ENCODE assay signal across 23 cellular contexts in genomic region chr9:83257937-83258336, GRCh38.
DNase-seq lines count a peak whose midpoint lies in the region; ATAC-seq and TF ChIP-seq lines count a peak whose summit lies in the region.
"Had no signal": no experiment of that assay in that cellular context is flagged by ENCODE, and none has a peak within 500 bp of the region (broad histone marks: within the 10 kb centered on the region; RNA-seq: fewer than 3 reads in every experiment).

No MANE protein-coding gene starts in this region.

- H3K9me3 ChIP-seq in left ventricle myocardium inferior (replicated peaks): peaks cover 15% of the 10 kb centered on the region
- no peaks in the 10 kb centered on the region for H3K9me3 ChIP-seq in right cardiac atrium (ENCODE audit: control insufficient read depth, low read length)
- no peaks in the 10 kb centered on the region for H3K9me3 ChIP-seq in right atrium auricular region
- H3K9me3 ChIP-seq in gastrocnemius medialis: no peaks in the 10 kb centered on the region

- WGBS in right cardiac atrium: 56% methylated on average over 1 of the region's 1 CpG

- H3K27me3 ChIP-seq in left ventricle myocardium inferior (ENCODE audit: low read depth): no peaks in the 10 kb centered on the region
- H3K27me3 ChIP-seq in right cardiac atrium (ENCODE audit: control insufficient read depth, insufficient read depth): no peaks in the 10 kb centered on the region
- no peaks in the 10 kb centered on the region for H3K27me3 ChIP-seq in right atrium auricular region
- no peaks in the 10 kb centered on the region for H3K27me3 ChIP-seq in gastrocnemius medialis
- H3K27me3 ChIP-seq in brain microvascular endothelial cell (replicated peaks): no peaks in the 10 kb centered on the region
- H3K27me3 ChIP-seq: BE2C, BLaER1 had no signal

- TF ChIP-seq POLR2A in gastrocnemius medialis (IDR thresholded peaks at IDR 0.05): no peak

- DNase-seq in left ventricle myocardium inferior (no peak), cardiac septum (ENCODE audit: low spot score) (no peak), right cardiac atrium (no peak), right atrium auricular region (ENCODE audit: low spot score) (no peak), gastrocnemius medialis (no peak), brain microvascular endothelial cell (no peak)
- DNase-seq: 8988T; ACHN; BE2C; C1 segment of cervical spinal cord; CD4-positive, alpha-beta memory T cell; CD4-positive, CD25-positive, alpha-beta regulatory T cell; CD8-positive, alpha-beta memory T cell; COR-L47; DMS 273 treated with DMSO at 0.1 percent for 48 hours; DMS153; DMS53; DMS79; DND-41; EL; GDM1 had no signal

- intact Hi-C loops in left ventricle myocardium inferior (cut with micrococcal nuclease): no loop called here
- intact Hi-C loops in cardiac septum (cut with DNase I): no loop called here
- intact Hi-C loops in right cardiac atrium (cut with DNase I): no loop called here
- intact Hi-C loops in gastrocnemius medialis (cut with DNase I; ENCODE audit: low total_unique reads): no loop called here

- H3K4me3 ChIP-seq in left ventricle myocardium inferior (no peak overlapping the region), right cardiac atrium (ENCODE audit: low read length) (no peak overlapping the region), right atrium auricular region (no peak overlapping the region), gastrocnemius medialis (no peak overlapping the region), brain microvascular endothelial cell (ENCODE audit: low read depth, low read length) (no peak overlapping the region)
- H3K4me3 ChIP-seq: BLaER1, GM12878 had no signal

- TF ChIP-seq CTCF in left ventricle myocardium inferior (IDR thresholded peaks at IDR 0.05; ENCODE audit: borderline replicate concordance): no peak
- no peak for TF ChIP-seq CTCF in right atrium auricular region (IDR thresholded peaks at IDR 0.05)
- no peak for TF ChIP-seq CTCF in gastrocnemius medialis (IDR thresholded peaks at IDR 0.05 in 4 of 5, conservative IDR thresholded peaks at IDR 0.05 in 1 of 5)
- TF ChIP-seq CTCF in brain microvascular endothelial cell (IDR thresholded peaks at IDR 0.05; ENCODE audit: low read depth, low read length, missing control alignments): no peak

- H3K27ac ChIP-seq in left ventricle myocardium inferior (replicated peaks) (peak overlapping the region; percentile 41), right cardiac atrium (ENCODE audit: low read length) (peak overlapping the region; percentile 48), right atrium auricular region (peak overlapping the region in 1 of 2 donors; percentile 1), gastrocnemius medialis (peak overlapping the region; percentile 65 to 83 (median 74)), brain microvascular endothelial cell (no peak overlapping the region)
- H3K27ac ChIP-seq: BLaER1 had no signal

- in situ Hi-C loops in gastrocnemius medialis (cut with MboI; ENCODE audit: low sequenced_read_pairs in 4 of 4) (no loop called here), brain microvascular endothelial cell (cut with HindIII; ENCODE audit: low pct_ligation_motif_present, low sequenced_read_pairs) (no loop called here)

- H3K4me1 ChIP-seq in left ventricle myocardium inferior (peaks cover 44% of the 10 kb centered on the region), right cardiac atrium (ENCODE audit: control insufficient read depth, insufficient read depth, low read length) (peaks cover 5% of the 10 kb centered on the region), right atrium auricular region (peaks cover 0 to 10% of the 10 kb centered on the region in 2 donors), gastrocnemius medialis (peaks cover 11 to 30% of the 10 kb centered on the region in 2 donors)
- H3K4me1 ChIP-seq: BLaER1 had no signal

- no peak for ATAC-seq in right cardiac atrium
- ATAC-seq in gastrocnemius medialis: no peak
- ATAC-seq: GM12878 had no signal

- H3K36me3 ChIP-seq in left ventricle myocardium inferior (peaks cover 6% of the 10 kb centered on the region), right atrium auricular region (no peaks in the 10 kb centered on the region), gastrocnemius medialis (peaks cover 0 to 7% of the 10 kb centered on the region in 2 donors), brain microvascular endothelial cell (replicated peaks) (no peaks in the 10 kb centered on the region)
- H3K36me3 ChIP-seq: BLaER1 had no signal
